In the genomic region with DNA sequence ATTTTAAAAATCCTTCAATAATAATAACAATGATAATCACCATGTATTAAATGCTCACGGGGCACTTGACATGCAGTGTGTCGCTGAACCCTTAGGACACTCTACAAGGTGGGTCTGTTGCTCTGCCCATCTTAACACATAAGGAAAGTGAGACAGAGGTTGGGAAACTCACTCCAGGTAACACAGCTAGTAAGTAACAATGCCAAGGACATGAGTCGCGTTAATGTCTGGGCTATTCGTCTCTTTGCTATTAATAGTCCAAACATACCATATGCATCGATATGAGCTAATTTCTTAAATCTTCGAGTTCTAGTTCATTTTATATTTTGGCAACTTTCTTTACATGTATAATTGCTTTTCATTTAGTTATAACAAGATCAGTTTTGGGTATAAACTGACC, we compare ENCODE assay signal across 1 cellular context.
TF ChIP-seq lines count a peak whose summit lies in the region.

No MANE protein-coding gene starts in this region.

TF ChIP-seq in A549, 52 proteins besides CTCF, POLR2A, EP300 and RAD21 (continued from another document):
- TF ChIP-seq, protein P1, sequence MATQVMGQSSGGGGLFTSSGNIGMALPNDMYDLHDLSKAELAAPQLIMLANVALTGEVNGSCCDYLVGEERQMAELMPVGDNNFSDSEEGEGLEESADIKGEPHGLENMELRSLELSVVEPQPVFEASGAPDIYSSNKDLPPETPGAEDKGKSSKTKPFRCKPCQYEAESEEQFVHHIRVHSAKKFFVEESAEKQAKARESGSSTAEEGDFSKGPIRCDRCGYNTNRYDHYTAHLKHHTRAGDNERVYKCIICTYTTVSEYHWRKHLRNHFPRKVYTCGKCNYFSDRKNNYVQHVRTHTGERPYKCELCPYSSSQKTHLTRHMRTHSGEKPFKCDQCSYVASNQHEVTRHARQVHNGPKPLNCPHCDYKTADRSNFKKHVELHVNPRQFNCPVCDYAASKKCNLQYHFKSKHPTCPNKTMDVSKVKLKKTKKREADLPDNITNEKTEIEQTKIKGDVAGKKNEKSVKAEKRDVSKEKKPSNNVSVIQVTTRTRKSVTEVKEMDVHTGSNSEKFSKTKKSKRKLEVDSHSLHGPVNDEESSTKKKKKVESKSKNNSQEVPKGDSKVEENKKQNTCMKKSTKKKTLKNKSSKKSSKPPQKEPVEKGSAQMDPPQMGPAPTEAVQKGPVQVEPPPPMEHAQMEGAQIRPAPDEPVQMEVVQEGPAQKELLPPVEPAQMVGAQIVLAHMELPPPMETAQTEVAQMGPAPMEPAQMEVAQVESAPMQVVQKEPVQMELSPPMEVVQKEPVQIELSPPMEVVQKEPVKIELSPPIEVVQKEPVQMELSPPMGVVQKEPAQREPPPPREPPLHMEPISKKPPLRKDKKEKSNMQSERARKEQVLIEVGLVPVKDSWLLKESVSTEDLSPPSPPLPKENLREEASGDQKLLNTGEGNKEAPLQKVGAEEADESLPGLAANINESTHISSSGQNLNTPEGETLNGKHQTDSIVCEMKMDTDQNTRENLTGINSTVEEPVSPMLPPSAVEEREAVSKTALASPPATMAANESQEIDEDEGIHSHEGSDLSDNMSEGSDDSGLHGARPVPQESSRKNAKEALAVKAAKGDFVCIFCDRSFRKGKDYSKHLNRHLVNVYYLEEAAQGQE (IDR thresholded peaks at IDR 0.05), result no peak
- TF ChIP-seq CHD4 (IDR thresholded peaks at IDR 0.05; ENCODE audit: borderline replicate concordance) (no peak), BHLHE40 (IDR thresholded peaks at IDR 0.05; ENCODE audit: low read depth, low read length) (no peak), CBX2 (IDR thresholded peaks at IDR 0.05; ENCODE audit: borderline replicate concordance, low read depth) (no peak)
- TF ChIP-seq, protein P2, sequence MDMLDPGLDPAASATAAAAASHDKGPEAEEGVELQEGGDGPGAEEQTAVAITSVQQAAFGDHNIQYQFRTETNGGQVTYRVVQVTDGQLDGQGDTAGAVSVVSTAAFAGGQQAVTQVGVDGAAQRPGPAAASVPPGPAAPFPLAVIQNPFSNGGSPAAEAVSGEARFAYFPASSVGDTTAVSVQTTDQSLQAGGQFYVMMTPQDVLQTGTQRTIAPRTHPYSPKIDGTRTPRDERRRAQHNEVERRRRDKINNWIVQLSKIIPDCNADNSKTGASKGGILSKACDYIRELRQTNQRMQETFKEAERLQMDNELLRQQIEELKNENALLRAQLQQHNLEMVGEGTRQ (IDR thresholded peaks at IDR 0.05), result no peak
- TF ChIP-seq, protein P3, sequence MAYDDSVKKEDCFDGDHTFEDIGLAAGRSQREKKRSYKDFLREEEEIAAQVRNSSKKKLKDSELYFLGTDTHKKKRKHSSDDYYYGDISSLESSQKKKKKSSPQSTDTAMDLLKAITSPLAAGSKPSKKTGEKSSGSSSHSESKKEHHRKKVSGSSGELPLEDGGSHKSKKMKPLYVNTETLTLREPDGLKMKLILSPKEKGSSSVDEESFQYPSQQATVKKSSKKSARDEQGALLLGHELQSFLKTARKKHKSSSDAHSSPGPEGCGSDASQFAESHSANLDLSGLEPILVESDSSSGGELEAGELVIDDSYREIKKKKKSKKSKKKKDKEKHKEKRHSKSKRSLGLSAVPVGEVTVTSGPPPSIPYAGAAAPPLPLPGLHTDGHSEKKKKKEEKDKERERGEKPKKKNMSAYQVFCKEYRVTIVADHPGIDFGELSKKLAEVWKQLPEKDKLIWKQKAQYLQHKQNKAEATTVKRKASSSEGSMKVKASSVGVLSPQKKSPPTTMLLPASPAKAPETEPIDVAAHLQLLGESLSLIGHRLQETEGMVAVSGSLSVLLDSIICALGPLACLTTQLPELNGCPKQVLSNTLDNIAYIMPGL (CRISPR knock-in tag; IDR thresholded peaks at IDR 0.05; ENCODE audit: borderline replicate concordance), result no peak
